Comparison of ENCODE assay signal across 8 cellular contexts in the genomic region with DNA sequence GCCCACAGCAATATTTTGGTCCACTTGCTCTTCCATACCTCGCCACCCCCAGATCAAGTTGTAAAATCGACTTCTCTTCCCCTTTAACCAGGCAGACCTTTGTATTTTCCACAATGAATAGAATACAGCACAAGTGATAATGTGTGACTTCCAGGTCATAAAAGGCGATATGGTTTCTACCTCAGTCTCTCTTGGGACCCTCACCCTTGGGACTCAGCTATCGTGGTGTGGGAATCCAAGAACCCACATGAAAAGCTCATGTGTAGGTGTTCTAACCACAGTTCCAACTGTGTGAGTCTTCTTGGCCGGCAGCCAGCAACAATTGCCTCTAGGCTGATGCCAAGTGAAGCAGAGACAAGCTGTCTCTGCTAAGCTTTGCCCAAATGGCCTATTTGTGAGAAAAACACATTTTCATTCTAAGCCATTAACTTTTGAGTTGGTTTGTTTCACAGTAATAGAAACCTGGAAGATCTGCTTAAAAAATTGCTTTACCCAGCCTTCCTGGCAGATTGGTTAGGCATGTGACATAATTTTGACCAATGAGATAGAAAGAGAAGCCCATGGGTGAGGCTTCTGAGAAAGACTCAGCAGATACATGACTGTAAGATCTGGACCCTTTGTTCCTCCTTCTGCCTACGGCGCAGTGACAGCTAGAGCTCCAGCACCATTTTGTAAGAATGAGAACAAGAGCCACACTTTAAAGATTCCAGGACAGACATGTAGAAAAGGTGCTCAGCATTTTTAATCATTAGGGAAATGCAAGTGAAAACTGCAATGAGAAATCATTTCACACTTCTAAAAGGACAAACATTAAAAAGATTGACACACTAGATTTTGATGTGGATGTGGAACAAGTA. TPM values are rescaled to one million over a fixed set of nuclear protein-coding genes. Genes with fewer than 3 reads are reported as not detected.
DNase-seq lines count a peak whose midpoint lies in the region; ATAC-seq lines count a peak whose summit lies in the region.

No MANE protein-coding gene starts in this region.

- 8% methylated on average over 7 of the region's 7 CpGs for WGBS in thymus

- peak; percentile 66 for DNase-seq in COLO829 (ENCODE audit: low spot score)
- DNase-seq in SK-MEL-5 (ENCODE audit: low read depth, low spot score), result peak; percentile 40
- DNase-seq in activated naive CD8-positive, alpha-beta T cell treated with anti-CD3 and anti-CD28 coated beads, Interleukin-2, amount 50 U/mL, for 24 hours, result peak; percentile 78
- DNase-seq in mucosa of gallbladder (ENCODE audit: low spot score), result peak; percentile 26
- no peak for DNase-seq in NK-92 treated with Interleukin-12 subunit alpha and Interleukin-12 subunit beta, amount 100 ng/mL, for 24 hours (lab: John Stamatoyannopoulos, UW)

- H3K9me3 Mint-ChIP-seq in activated naive CD8-positive, alpha-beta T cell treated with anti-CD3 and anti-CD28 coated beads, Interleukin-2, amount 50 U/mL, for 24 hours, result no peaks in the 10 kb centered on the region

- H3K27ac Mint-ChIP-seq in activated naive CD8-positive, alpha-beta T cell treated with anti-CD3 and anti-CD28 coated beads, Interleukin-2, amount 50 U/mL, for 24 hours, result peak overlapping the region; percentile 77

- H3K36me3 ChIP-seq in thymus (ENCODE audit: control insufficient read depth, insufficient read depth), result no peaks in the 10 kb centered on the region

- ATAC-seq in GM19452 (IDR thresholded peaks at IDR 0.05; ENCODE audit: unreplicated experiment), result peak; percentile 94
- peak; percentile 91 for ATAC-seq in HG03442 (IDR thresholded peaks at IDR 0.05; ENCODE audit: unreplicated experiment)
- ATAC-seq in activated naive CD8-positive, alpha-beta T cell treated with anti-CD3 and anti-CD28 coated beads, Interleukin-2, amount 50 U/mL, for 24 hours, result peak; percentile 87

- H3K27ac ChIP-seq in thymus (ENCODE audit: low read depth), result peak overlapping the region; percentile 53

- peaks cover 12% of the 10 kb centered on the region for H3K4me1 ChIP-seq in thymus (ENCODE audit: control insufficient read depth, insufficient read depth, low read length)

- no peaks in the 10 kb centered on the region for H3K9me3 ChIP-seq in thymus (ENCODE audit: control insufficient read depth)

- in situ Hi-C loops in SK-MEL-5 (cut with HindIII; ENCODE audit: low pct_unique_long_range_greater_than_20kb, low sequenced_read_pairs), result no loop called here

- H3K4me3 ChIP-seq in thymus (ENCODE audit: low read length), result peak overlapping the region; percentile 24

- no peaks in the 10 kb centered on the region for H3K27me3 ChIP-seq in thymus (ENCODE audit: control insufficient read depth, insufficient read depth)

- peak overlapping the region; percentile 35 for H3K4me3 Mint-ChIP-seq in activated naive CD8-positive, alpha-beta T cell treated with anti-CD3 and anti-CD28 coated beads, Interleukin-2, amount 50 U/mL, for 24 hours

- no peaks in the 10 kb centered on the region for H3K36me3 Mint-ChIP-seq in activated naive CD8-positive, alpha-beta T cell treated with anti-CD3 and anti-CD28 coated beads, Interleukin-2, amount 50 U/mL, for 24 hours (ENCODE audit: low read depth)

- peaks cover 18% of the 10 kb centered on the region for H3K27me3 Mint-ChIP-seq in activated naive CD8-positive, alpha-beta T cell treated with anti-CD3 and anti-CD28 coated beads, Interleukin-2, amount 50 U/mL, for 24 hours

- H3K4me1 Mint-ChIP-seq in activated naive CD8-positive, alpha-beta T cell treated with anti-CD3 and anti-CD28 coated beads, Interleukin-2, amount 50 U/mL, for 24 hours, result peaks cover 13% of the 10 kb centered on the region

RNA-seq across cellular contexts. Expression of gene MLLT3, which starts 18.3 kb away (rescaled TPM):
- total RNA-seq in SK-MEL-5 (2014; rRNA removed; shearing (Covaris generic)), result 23.7 and 24.2 TPM in 2 replicates
- polyA plus RNA-seq in SK-MEL-5 (2015; cell fraction: cytosol; rRNA removed), result 6.9 and 11.8 TPM in 2 replicates
- 0.95 and 4.6 TPM in 2 replicates for polyA plus RNA-seq in SK-MEL-5 (2015; cell fraction: nucleus; rRNA removed)
- 29.1 TPM for total RNA-seq in mucosa of gallbladder
- polyA plus RNA-seq in thymus, result 21.8 TPM

RNA-seq across cellular contexts. Expression of gene FOCAD, which starts 43.5 kb away (rescaled TPM):
- 32.3 and 37.3 TPM in 2 replicates for total RNA-seq in SK-MEL-5 (2014; rRNA removed; shearing (Covaris generic))
- polyA plus RNA-seq in SK-MEL-5 (2015; cell fraction: cytosol; rRNA removed), result 17.0 and 22.8 TPM in 2 replicates
- 16.2 and 27.8 TPM in 2 replicates for polyA plus RNA-seq in SK-MEL-5 (2015; cell fraction: nucleus; rRNA removed)
- total RNA-seq in mucosa of gallbladder, result 27.2 TPM
- 12.7 TPM for polyA plus RNA-seq in thymus
